ENCODE assay signal across 11 cellular contexts in the genomic region with DNA sequence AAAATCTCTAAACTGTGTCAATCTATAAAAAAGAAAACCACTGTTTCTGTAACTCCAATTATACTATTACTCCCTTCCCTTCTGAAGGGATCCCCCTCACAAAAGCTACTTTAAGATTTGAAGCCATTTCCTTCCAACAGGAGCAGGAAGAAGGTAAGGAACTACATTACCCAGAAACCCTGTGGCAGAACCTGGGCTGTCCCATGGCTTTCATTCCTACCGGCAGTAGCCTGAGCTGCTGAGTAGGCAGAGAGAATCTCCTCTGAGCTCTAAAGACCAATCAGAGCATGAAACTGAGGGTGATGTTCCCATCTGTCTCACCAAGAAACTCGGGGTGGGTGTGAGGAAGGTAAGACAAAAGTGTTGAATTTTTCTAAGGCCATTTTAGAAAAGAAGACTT.
DNase-seq lines count a peak whose midpoint lies in the region; ATAC-seq and TF ChIP-seq lines count a peak whose summit lies in the region.
"Had no signal": no experiment of that assay in that cellular context is flagged by ENCODE, and none has a peak within 500 bp of the region (broad histone marks: within the 10 kb centered on the region; RNA-seq: fewer than 3 reads in every experiment).

No MANE protein-coding gene starts in this region.

- DNase-seq in left ventricle myocardium superior (no peak), left cardiac atrium (no peak), NCI-H524 treated with DMSO at 0.1 percent for 48 hours (lab: John Stamatoyannopoulos, UW) (peak; percentile 23), body of pancreas (peak in 2 of 4 donors; percentile 29 to 33), BE2C (no peak)
- DNase-seq: cortex of kidney, GF-D8 had no signal

- WGBS in body of pancreas, 2 donors, result 11 to 26% methylated on average over 2 of the region's 2 CpGs

- H3K4me3 ChIP-seq in body of pancreas (no peak overlapping the region), BE2C (ENCODE audit: low read depth, low read length) (no peak overlapping the region)

- H3K27ac ChIP-seq in body of pancreas, result no peak overlapping the region

- TF ChIP-seq CTCF in body of pancreas (IDR thresholded peaks at IDR 0.05) (no peak), BE2C (IDR thresholded peaks at IDR 0.05; ENCODE audit: low read depth, low read length) (no peak)

- H3K4me1 ChIP-seq in body of pancreas, result no peaks in the 10 kb centered on the region
- peaks cover 7% of the 10 kb centered on the region; the same call in 1 of the 2 replicates for H3K4me1 ChIP-seq in BE2C

- peak; percentile 67 for ATAC-seq in left ventricle myocardium superior
- ATAC-seq in left cardiac atrium, result no peak
- peak; percentile 64 for ATAC-seq in body of pancreas
- ATAC-seq in HG03095 (IDR thresholded peaks at IDR 0.05; ENCODE audit: unreplicated experiment), result no peak
- ATAC-seq in HG02588 (IDR thresholded peaks at IDR 0.05; ENCODE audit: unreplicated experiment), result no peak
- no peak for ATAC-seq in HG03442 (IDR thresholded peaks at IDR 0.05; ENCODE audit: unreplicated experiment)
- ATAC-seq: stimulated activated effector memory CD8-positive, alpha-beta T cell treated with anti-CD3 and anti-CD28 coated beads, Interleukin-12 subunit alpha, Interleukin-12 subunit beta, amount 100 ng/mL, for 72 hours had no signal

- intact Hi-C loops in left ventricle myocardium superior (cut with micrococcal nuclease), result no loop called here
- intact Hi-C loops in left cardiac atrium (cut with DNase I), result no loop called here
- intact Hi-C loops in body of pancreas (cut with DNase I), result no loop called here

- H3K9me3 ChIP-seq in body of pancreas, result no peaks in the 10 kb centered on the region
- no peaks in the 10 kb centered on the region for H3K9me3 ChIP-seq in BE2C

- no peaks in the 10 kb centered on the region for H3K36me3 ChIP-seq in body of pancreas (replicated peaks in 1 of 2; ENCODE audit: insufficient read depth in 1 of 2, low read depth in 2 of 2)
- no peaks in the 10 kb centered on the region for H3K36me3 ChIP-seq in BE2C

- H3K27me3 ChIP-seq in body of pancreas, result no peaks in the 10 kb centered on the region
- no peaks in the 10 kb centered on the region for H3K27me3 ChIP-seq in BE2C

- no peak for TF ChIP-seq POLR2A in body of pancreas (IDR thresholded peaks at IDR 0.05)

Comparison
In these comparisons a context has a peak if more than half of its experiments do, and no peak if none do; other contexts are left out.
1. ATAC-seq: peak in left ventricle myocardium superior (single experiment) and body of pancreas (single experiment); none in left cardiac atrium (0 of 2), HG03095 (single experiment), HG02588 (single experiment) and HG03442 (single experiment).